6 cellular contexts compared by ENCODE assay signal in the genomic region with DNA sequence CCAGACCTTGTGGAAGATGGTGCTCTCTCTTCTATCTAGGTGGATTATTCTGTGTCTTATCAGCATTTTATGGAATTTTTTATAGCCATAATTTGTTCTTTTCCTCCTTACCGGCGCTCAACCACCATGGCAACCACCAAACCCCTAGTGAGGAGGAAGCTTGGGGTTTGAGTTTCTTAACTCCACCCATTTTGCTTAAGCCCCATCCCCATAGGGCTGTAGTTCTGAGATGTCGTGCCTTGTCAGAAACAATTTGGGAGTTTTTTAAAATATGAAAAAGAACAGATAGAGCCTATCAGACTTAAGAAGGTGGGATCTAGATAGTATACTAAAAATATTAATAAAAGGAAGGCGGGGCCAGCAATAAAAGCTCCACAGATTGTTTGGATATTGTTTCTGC. TPM values are rescaled to one million over a fixed set of nuclear protein-coding genes. Genes with fewer than 3 reads are reported as not detected.
DNase-seq lines count a peak whose midpoint lies in the region; ATAC-seq and TF ChIP-seq lines count a peak whose summit lies in the region.

No MANE protein-coding gene starts in this region.

- H3K4me1 Mint-ChIP-seq in naive B cell = peaks cover 67 to 69% (median 69%) of the 10 kb centered on the region in 3 donors

- H2BK5ac ChIP-seq in IMR-90 (ENCODE audit: low read depth, low read length, poor library complexity, severe bottlenecking) = no peak overlapping the region

- WGBS in IMR-90 (ENCODE audit: extremely low coverage in 2 of 2, insufficient read length in 1 of 2), 2 experiments = no CpG with 5 or more reads among the region's 4 CpGs

- H3K36me3 Mint-ChIP-seq in naive B cell = peaks cover 37 to 63% of the 10 kb centered on the region in 2 donors

- DNase-seq in IMR-90 (peak; percentile 66), astrocyte of the hippocampus (ENCODE audit: low read depth, low spot score) (peak; percentile 63), naive B cell (peak; percentile 45)

- no peak overlapping the region for H3K4ac ChIP-seq in IMR-90 (ENCODE audit: low read depth, low read length)

- no peak overlapping the region for H4K8ac ChIP-seq in IMR-90 (ENCODE audit: low read depth in 2 of 2, low read length in 2 of 2)

- H3K4me3 ChIP-seq in ACC112 (ENCODE audit: low read depth, low read length) (peak overlapping the region; percentile 92), IMR-90 (ENCODE audit: insufficient read depth, low read depth, low read length) (peak overlapping the region; percentile 92)

- no TSS peak for BruUV-seq in IMR-90 (replicated peaks; lab: Mats Ljungman, UMichigan)

- H3K9me3 ChIP-seq in IMR-90 (ENCODE audit: control insufficient read depth, insufficient read depth, low read length) = no peaks in the 10 kb centered on the region

- H2AK5ac ChIP-seq in IMR-90 (ENCODE audit: low read depth, low read length) = no peak overlapping the region

- POLR2A ChIA-PET in IMR-90 (lab: Charles Lee; ENCODE audit: unreplicated experiment) = interaction anchor here (0.5 to 1.7 kb wide), 4 partner anchors 10 to 69 kb away, joined by 3 to 13 read pairs (median 5); no protein-coding TSS in a partner anchor

- no peak overlapping the region for H2BK15ac ChIP-seq in IMR-90 (ENCODE audit: low read depth, low read length)

- H2AFZ ChIP-seq in ACC112 (ENCODE audit: low read length, unreplicated experiment) (no peak overlapping the region), IMR-90 (replicated peaks; ENCODE audit: low read length, poor library complexity) (no peak overlapping the region)

- no peaks in the 10 kb centered on the region for H3K9me3 Mint-ChIP-seq in naive B cell

- peaks cover 67% of the 10 kb centered on the region for H3K36me3 ChIP-seq in ACC112 (ENCODE audit: insufficient read depth, low read length)
- H3K36me3 ChIP-seq in IMR-90 (ENCODE audit: control insufficient read depth, insufficient read depth, low read length) = peaks cover 52% of the 10 kb centered on the region

- no peak for ATAC-seq in IMR-90 (ENCODE audit: low read depth)
- ATAC-seq in naive B cell (ENCODE audit: low read depth in 2 of 2) = no peak
- ATAC-seq in HG03520 (IDR thresholded peaks at IDR 0.05; ENCODE audit: unreplicated experiment) = no peak
- ATAC-seq in GM19455 (IDR thresholded peaks at IDR 0.05; ENCODE audit: unreplicated experiment) = no peak

- H2BK20ac ChIP-seq in IMR-90 (ENCODE audit: low read depth, low read length) = no peak overlapping the region

- intact Hi-C loops in IMR-90 (cut with micrococcal nuclease) = loop anchor here (2.0 to 5.0 kb wide), 4 partner anchors 41 to 787 kb away; a partner anchor contains a TSS

- H3K27me3 ChIP-seq in ACC112 (ENCODE audit: insufficient read depth, low read length) (no peaks in the 10 kb centered on the region), IMR-90 (ENCODE audit: control insufficient read depth, insufficient read depth, low read length) (no peaks in the 10 kb centered on the region)

- H3K4me2 ChIP-seq in IMR-90 (ENCODE audit: low read depth, low read length) = peak overlapping the region; percentile 92

- peak overlapping the region; percentile 93 to 100 (median 98) for H3K4me3 Mint-ChIP-seq in naive B cell

- CTCF ChIA-PET in IMR-90 (lab: Yijun Ruan, JAX) = interaction anchor here (1.2 to 1.8 kb wide), 3 partner anchors 11 to 21 kb away, joined by 3 to 6 read pairs (median 4); a partner anchor contains a TSS

- peaks cover 31% of the 10 kb centered on the region for H3K4me1 ChIP-seq in ACC112 (ENCODE audit: control insufficient read depth, insufficient read depth, low read length, unreplicated experiment)
- H3K4me1 ChIP-seq in IMR-90 (ENCODE audit: control insufficient read depth, insufficient read depth, low read length) = peaks cover 8% of the 10 kb centered on the region

- H3K27ac Mint-ChIP-seq in naive B cell = peak overlapping the region; percentile 98 to 100 (median 100)

- H3K9me1 ChIP-seq in IMR-90 (ENCODE audit: insufficient read depth, low read length) = peaks cover 9% of the 10 kb centered on the region

- H4K20me1 ChIP-seq in IMR-90 (ENCODE audit: insufficient read depth, low read length) = peaks cover 74% of the 10 kb centered on the region

- TF ChIP-seq CTCF in IMR-90 (conservative IDR thresholded peaks at IDR 0.05; ENCODE audit: low read depth, low read length) = no peak

- H3K56ac ChIP-seq in IMR-90 (ENCODE audit: extremely low read depth, insufficient read depth, low read length) = peak overlapping the region; percentile 64

- TF ChIP-seq POLR2A in IMR-90 (IDR thresholded peaks at IDR 0.05; ENCODE audit: low read depth, low read length) = no peak

- H3K27ac ChIP-seq in ACC112 (ENCODE audit: low read depth, low read length) (peak overlapping the region; percentile 46), IMR-90 (ENCODE audit: insufficient read depth, low read length) (no peak overlapping the region)

- no peak for TF ChIP-seq RAD21 in IMR-90 (IDR thresholded peaks at IDR 0.05; ENCODE audit: low read length)

- peak overlapping the region; percentile 94 for H3K9ac ChIP-seq in IMR-90 (ENCODE audit: low read depth, low read length)

- peaks cover 84% of the 10 kb centered on the region for H3K79me2 ChIP-seq in ACC112 (ENCODE audit: control insufficient read depth, insufficient read depth, low read length, unreplicated experiment)

- H3K18ac ChIP-seq in IMR-90 (ENCODE audit: low read depth, low read length) = no peak overlapping the region

- in situ Hi-C loops in IMR-90 (cut with MboI; ENCODE audit: low sequenced_read_pairs) = loop anchor here (5.0 to 25.0 kb wide), 2 partner anchors 82 to 787 kb away; a partner anchor contains a TSS

- peak overlapping the region; percentile 94 for H3K23ac ChIP-seq in IMR-90 (ENCODE audit: low read depth, low read length)

- no peak overlapping the region for H2BK120ac ChIP-seq in IMR-90 (ENCODE audit: low read depth, low read length)

- H4K5ac ChIP-seq in IMR-90 (ENCODE audit: low read depth, low read length) = no peak overlapping the region

- dilution Hi-C loops in IMR-90 (cut with HindIII; ENCODE audit: low sequenced_read_pairs, unreplicated experiment) = no loop called here

- H3K79me1 ChIP-seq in IMR-90 (ENCODE audit: low read depth in 1 of 2, low read length in 2 of 2) = peaks cover 27 to 51% of the 10 kb centered on the region in 2 experiments

- no peaks in the 10 kb centered on the region for H3K27me3 Mint-ChIP-seq in naive B cell

- no peak overlapping the region for H4K91ac ChIP-seq in IMR-90 (ENCODE audit: insufficient read depth, low read depth, low read length)

- no peak overlapping the region for H2AK9ac ChIP-seq in IMR-90 (replicated peaks; ENCODE audit: low read depth, low read length, poor library complexity)

- peak overlapping the region; percentile 79 for H3K14ac ChIP-seq in IMR-90 (replicated peaks; ENCODE audit: low read depth, low read length)

TF ChIP-seq in IMR-90, 13 proteins besides CTCF, POLR2A, EP300 and RAD21:
- TF ChIP-seq NFE2L2 (IDR thresholded peaks at IDR 0.05; ENCODE audit: low read depth, low read length) (no peak), MXI1 (IDR thresholded peaks at IDR 0.05; ENCODE audit: borderline replicate concordance, low read depth, low read length) (peak; percentile 61; the same call in 1 of the 2 replicates)

RNA-seq across cellular contexts. Expression of a gene that starts 5.5 kb away (rescaled TPM):
- 75.8 and 99.5 TPM in 2 replicates for total RNA-seq in IMR-90 (2012; rRNA removed)
- polyA plus RNA-seq in IMR-90 (2012; rRNA removed) (140 and 144 TPM in 2 replicates), naive B cell (ENCODE audit: low read depth in 6 of 6) (100 to 1,000 TPM in 1 of 6 donors, 10 to 100 TPM in 5; 26.9 to 148 (median 48.5) TPM)
- polyA plus RNA-seq in IMR-90 (2012; cell fraction: cytosol; rRNA removed) = 50.6 and 64.6 TPM in 2 replicates
- 171 and 486 TPM in 2 replicates for polyA plus RNA-seq in IMR-90 (2012; cell fraction: nucleus; rRNA removed; ENCODE audit: low replicate concordance)

RNA-seq across cellular contexts. Expression of a gene that starts 21.0 kb away (rescaled TPM):
- total RNA-seq in IMR-90 (2012; rRNA removed) = 1.7 and 2.3 TPM in 2 replicates
- polyA plus RNA-seq in IMR-90 (2012; rRNA removed) (8.3 and 8.4 TPM in 2 replicates), naive B cell (ENCODE audit: low read depth in 6 of 6) (1,000 to 10,000 TPM; 1,101 to 1,557 (median 1,371) TPM)
- polyA plus RNA-seq in IMR-90 (2012; cell fraction: cytosol; rRNA removed) = 9.0 and 11.0 TPM in 2 replicates
- polyA plus RNA-seq in IMR-90 (2012; cell fraction: nucleus; rRNA removed; ENCODE audit: low replicate concordance) = 11.8 and 23.1 TPM in 2 replicates

RNA-seq across cellular contexts. Expression of a gene that starts 33.1 kb away (rescaled TPM):
- total RNA-seq in IMR-90 (2012; rRNA removed) = 0.18 and 0.28 TPM in 2 replicates
- polyA plus RNA-seq in IMR-90 (2012; rRNA removed) (0.19 and 0.20 TPM in 2 replicates), naive B cell (ENCODE audit: low read depth in 6 of 6) (1,000 to 10,000 TPM; 1,171 to 1,354 (median 1,198) TPM)
- 0.10 and 0.18 TPM in 2 replicates for polyA plus RNA-seq in IMR-90 (2012; cell fraction: cytosol; rRNA removed)
- 0.14 and 0.15 TPM in 2 replicates for polyA plus RNA-seq in IMR-90 (2012; cell fraction: nucleus; rRNA removed; ENCODE audit: low replicate concordance)

RNA-seq across cellular contexts. Expression of a gene that starts 35.5 kb away (rescaled TPM):
- not detected in 2 replicates for total RNA-seq in IMR-90 (2012; rRNA removed)
- not detected in 2 replicates for polyA plus RNA-seq in IMR-90 (2012; rRNA removed)
- not detected in 2 replicates for polyA plus RNA-seq in IMR-90 (2012; cell fraction: cytosol; rRNA removed)
- polyA plus RNA-seq in IMR-90 (2012; cell fraction: nucleus; rRNA removed; ENCODE audit: low replicate concordance) = not detected in 2 replicates
- polyA plus RNA-seq in naive B cell (ENCODE audit: low read depth in 6 of 6) = 100 to 1,000 TPM; 219 to 598 (median 388) TPM

Comparison
In these comparisons a context has a peak if more than half of its experiments do, and no peak if none do; other contexts are left out.
1. RNA of a gene that starts 21.0 kb away (polyA plus RNA-seq): 1,101 to 1,557 TPM in naive B cell; 8.3 to 23.1 TPM in IMR-90; every median in the first group is over 10 times any median in the second.
2. RNA of a gene that starts 33.1 kb away (polyA plus RNA-seq): 1,171 to 1,354 TPM in naive B cell; 0.10 to 0.20 TPM in IMR-90; every median in the first group is over 100 times any median in the second.
3. Peak in every context shown above with its lines, with median percentiles within 50 percentile points of each other: DNase-seq.